Comparison of ENCODE assay signal across 10 cellular contexts in the genomic region with DNA sequence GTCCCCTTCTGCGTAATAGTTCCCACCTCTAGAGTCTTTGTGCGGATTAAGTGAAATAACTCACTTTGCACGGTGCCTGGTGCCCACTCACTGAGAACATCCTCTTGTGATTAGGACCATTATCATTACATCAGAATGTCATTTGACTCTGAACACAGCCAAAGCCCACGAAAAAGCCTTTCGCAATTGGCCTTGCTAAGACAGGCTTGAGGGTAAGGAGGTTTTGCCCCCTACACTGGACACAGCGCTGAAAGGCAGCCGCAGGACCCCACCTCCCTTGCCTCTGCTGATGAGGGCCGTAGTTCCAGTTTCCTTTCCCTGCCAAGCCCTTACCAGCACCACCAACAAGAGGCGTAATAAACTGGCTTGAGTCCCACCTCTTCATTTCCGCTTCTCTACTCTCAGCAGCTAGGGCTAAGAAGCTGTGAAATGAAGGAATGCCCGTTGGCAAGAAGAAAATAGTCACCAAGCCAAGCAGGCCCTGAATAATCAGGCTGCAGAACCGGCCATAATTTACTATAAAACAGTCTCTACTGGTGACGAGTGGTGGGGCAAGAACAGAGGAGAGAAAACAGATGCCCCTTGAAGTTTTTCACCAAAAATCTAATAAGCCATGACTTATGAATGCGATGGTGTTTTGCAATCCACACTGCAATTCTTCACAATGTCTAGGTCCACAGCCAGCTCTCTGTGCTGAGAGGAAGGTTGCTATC. TPM values are rescaled to one million over a fixed set of nuclear protein-coding genes. Genes with fewer than 3 reads are reported as not detected.
DNase-seq lines count a peak whose midpoint lies in the region; ATAC-seq lines count a peak whose summit lies in the region.
"Had no signal": no experiment of that assay in that cellular context is flagged by ENCODE, and none has a peak within 500 bp of the region (broad histone marks: within the 10 kb centered on the region; RNA-seq: fewer than 3 reads in every experiment).

No MANE protein-coding gene starts in this region.

- ATAC-seq in esophagus mucosa: peak; percentile 41
- no peak for ATAC-seq in GM21723 (IDR thresholded peaks at IDR 0.05; ENCODE audit: unreplicated experiment)
- no peak for ATAC-seq in HG02884 (IDR thresholded peaks at IDR 0.05; ENCODE audit: unreplicated experiment)
- ATAC-seq in GM21619 (IDR thresholded peaks at IDR 0.05; ENCODE audit: unreplicated experiment): no peak

- DNase-seq in AG08396 (ENCODE audit: low spot score) (peak; percentile 24), NCI-H2029 (lab: John Stamatoyannopoulos, UW) (peak; percentile 80), nucleus accumbens (lab: John Stamatoyannopoulos, UW) (peak in 33 of 56 donors; percentile 2 to 56 (median 15)), NCI-H1436 treated with DMSO at 0.1 percent for 48 hours (lab: John Stamatoyannopoulos, UW) (no peak)
- DNase-seq: activated effector memory CD4-positive, alpha-beta T cell treated with anti-CD3 and anti-CD28 coated beads, Interleukin-2, amount 50 U/mL, for 16 hours; stimulated activated CD4-positive, alpha-beta T cell treated with anti-CD3 and anti-CD28 coated beads, Interleukin-2, amount 100 ng/mL, for 48 hours had no signal

RNA-seq across cellular contexts. Expression of a gene that starts 53.1 kb away (rescaled TPM):
- total RNA-seq in esophagus mucosa: 99.9 TPM
